In the genomic region with DNA sequence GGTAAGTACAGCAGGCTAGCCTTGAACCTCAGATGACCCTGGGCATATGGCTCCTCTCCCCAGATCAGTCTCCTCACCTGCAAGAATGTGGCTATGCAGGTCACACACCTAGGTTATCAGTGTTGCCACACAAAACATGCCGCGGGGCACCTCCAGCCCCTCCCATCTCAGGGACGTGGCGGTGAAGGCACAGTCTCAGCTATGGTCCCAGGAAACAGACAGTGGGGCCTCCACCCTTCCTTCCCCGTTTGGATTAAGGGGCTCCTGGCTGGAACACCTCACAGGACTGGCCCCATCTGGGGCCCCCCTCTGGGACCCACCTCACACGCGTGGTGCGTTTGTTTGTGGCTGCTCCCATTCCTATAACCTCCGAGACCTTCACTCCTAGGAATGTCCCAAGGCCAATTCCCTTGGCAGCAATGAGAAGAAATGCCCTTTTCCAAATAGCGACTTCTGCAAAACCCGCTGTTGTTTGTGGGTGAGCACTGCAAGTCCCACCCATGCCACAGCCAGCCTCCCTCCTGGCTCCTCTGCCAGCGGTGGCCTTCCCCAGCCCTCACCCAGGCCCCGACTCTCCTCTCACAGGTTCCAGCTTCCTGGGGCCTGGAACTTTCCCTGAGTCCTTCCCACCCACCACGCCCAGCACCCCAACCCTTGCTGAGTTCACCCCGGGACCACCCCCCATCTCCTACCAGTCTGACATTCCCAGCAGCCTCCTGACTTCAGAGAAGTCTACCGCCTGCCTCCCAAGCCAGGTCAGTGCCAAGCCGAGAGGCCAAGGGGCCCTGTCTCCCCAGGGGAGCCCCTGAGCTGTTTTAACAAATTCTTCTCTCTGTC, we compare ENCODE assay signal across 18 cellular contexts.
"Had no signal": no experiment of that assay in that cellular context is flagged by ENCODE, and none has a peak within 500 bp of the region (broad histone marks: within the 10 kb centered on the region; RNA-seq: fewer than 3 reads in every experiment).

No MANE protein-coding gene starts in this region.

- H3K27ac ChIP-seq: breast epithelium, coronary artery, left ventricle myocardium inferior, tibial artery had no signal

- H3K9me3 ChIP-seq: breast epithelium, left ventricle myocardium inferior, sigmoid colon, tibial artery had no signal

- H3K9me3 Mint-ChIP-seq: activated naive CD4-positive, alpha-beta T cell treated with anti-CD3 and anti-CD28 coated beads, Interleukin-2, amount 50 U/mL, for 72 hours; naive thymus-derived CD4-positive, alpha-beta T cell; neural crest cell; T-cell had no signal

- H3K4me3 Mint-ChIP-seq: activated CD8-positive, alpha-beta T cell treated with anti-CD3 and anti-CD28 coated beads, Interleukin-2, amount 10 ng/mL, durations not matched to agents 7 days and 5 days; naive thymus-derived CD4-positive, alpha-beta T cell; neural crest cell; T-cell had no signal

- DNase-seq: activated CD4-positive, alpha-beta T cell treated with anti-CD3 and anti-CD28 coated beads, Interleukin-2, amount 50 U/mL, for 1 hour; activated CD4-positive, CD25-positive, alpha-beta regulatory T cell; activated CD8-positive, alpha-beta T cell treated with anti-CD3 and anti-CD28 coated beads, Interleukin-2, amount 10 ng/mL, durations not matched to agents 7 days and 5 days; activated gamma-delta T cell treated with Interleukin-2 at 50 U/mL for 16 hours; activated T-cell treated with anti-CD3 and anti-CD28 coated beads, Interleukin-2, amount 50 U/mL, for 1 hour; left ventricle myocardium inferior; naive thymus-derived CD4-positive, alpha-beta T cell; occipital lobe; sigmoid colon; stimulated activated CD4-positive, alpha-beta T cell treated with anti-CD3 and anti-CD28 coated beads, Interleukin-15, amount 100 ng/mL, for 24 hours; stimulated activated naive CD4-positive, alpha-beta T cell; T-cell; tibial artery had no signal

- H3K4me3 ChIP-seq: breast epithelium, coronary artery, left ventricle myocardium inferior, sigmoid colon, smooth muscle cell, tibial artery had no signal

- ATAC-seq: activated CD8-positive, alpha-beta T cell treated with anti-CD3 and anti-CD28 coated beads, Interleukin-2, amount 10 ng/mL, durations not matched to agents 7 days and 5 days; activated naive CD4-positive, alpha-beta T cell treated with anti-CD3 and anti-CD28 coated beads, Interleukin-2, amount 50 U/mL, for 72 hours; naive thymus-derived CD4-positive, alpha-beta T cell; T-cell had no signal

- H3K27ac Mint-ChIP-seq: activated CD8-positive, alpha-beta T cell treated with anti-CD3 and anti-CD28 coated beads, Interleukin-2, amount 10 ng/mL, durations not matched to agents 7 days and 5 days; activated naive CD4-positive, alpha-beta T cell treated with anti-CD3 and anti-CD28 coated beads, Interleukin-2, amount 50 U/mL, for 72 hours had no signal

- H3K4me2 ChIP-seq: smooth muscle cell had no signal

- H3K27me3 ChIP-seq: breast epithelium, sigmoid colon, tibial artery had no signal

- H3K27me3 Mint-ChIP-seq: naive thymus-derived CD4-positive, alpha-beta T cell; T-cell had no signal
